In genomic region chr9:35690447-35691324, GRCh38 we compare ENCODE assay signal across 8 cellular contexts. TPM values are rescaled to one million over a fixed set of nuclear protein-coding genes. Genes with fewer than 3 reads are reported as not detected.
A peak's percentile ranks its signal among the peaks of the same experiment; 100 is the strongest.
DNase-seq lines count a peak whose midpoint lies in the region; TF ChIP-seq lines count a peak whose summit lies in the region.

No MANE protein-coding gene starts in this region.

- no peaks in the 10 kb centered on the region for H3K9me3 ChIP-seq in mesodermal cell (ENCODE audit: control insufficient read depth, low read length)
- H3K9me3 ChIP-seq in stomach: no peaks in the 10 kb centered on the region

- H3K4me1 ChIP-seq in mesodermal cell (ENCODE audit: control insufficient read depth, insufficient read depth, low read length, poor library complexity, severe bottlenecking): peaks cover 23% of the 10 kb centered on the region
- H3K4me1 ChIP-seq in stomach: peaks cover 17 to 76% (median 61%) of the 10 kb centered on the region in 4 donors

- peak overlapping the region; percentile 78 for H3K4me3 ChIP-seq in epithelial cell of proximal tubule (ENCODE audit: low read depth, low read length)
- H3K4me3 ChIP-seq in mesodermal cell (ENCODE audit: extremely low read depth, insufficient read depth, low read length, poor library complexity, severe bottlenecking): peak overlapping the region; percentile 79
- H3K4me3 ChIP-seq in stomach: peak overlapping the region; percentile 65 to 75 (median 70)

- H3K36me3 ChIP-seq in mesodermal cell (ENCODE audit: control insufficient read depth, insufficient read depth, low read length) (peaks cover 30% of the 10 kb centered on the region), stomach (peaks cover 1 to 26% (median 12%) of the 10 kb centered on the region in 4 donors)

- peak; percentile 2 for DNase-seq in NCI-H1105 treated with DMSO at 0.1 percent for 48 hours (lab: John Stamatoyannopoulos, UW)
- DNase-seq in NCI-H1105 (lab: John Stamatoyannopoulos, UW): no peak
- peak; percentile 49 for DNase-seq in NCI-H2227 (lab: John Stamatoyannopoulos, UW; ENCODE audit: unreplicated experiment)
- peak; percentile 17 for DNase-seq in activated T-cell treated with anti-CD3 and anti-CD28 coated beads for 4 hours
- DNase-seq in epithelial cell of proximal tubule (ENCODE audit: low read depth): no peak
- peak; percentile 70 for DNase-seq in stomach
- no peak for DNase-seq in HK-2 (ENCODE audit: unreplicated experiment)

- TF ChIP-seq POLR2A in stomach (IDR thresholded peaks at IDR 0.05): peak in 1 of 4 donors; percentile 26

- 0% methylated on average over 18 to 24 of the region's 73 CpGs for WGBS in mesodermal cell (ENCODE audit: insufficient coverage in 2 of 2), 2 experiments
- 0 to 1% (median 1%) methylated on average over 50 to 73 of the region's 73 CpGs for WGBS in stomach, 5 donors

- TF ChIP-seq CTCF in epithelial cell of proximal tubule (conservative IDR thresholded peaks at IDR 0.05; ENCODE audit: low read depth, low read length) (no peak), stomach (IDR thresholded peaks at IDR 0.05) (no peak)

- intact Hi-C loops in stomach (cut with DNase I; ENCODE audit: low total_unique reads): no loop called here

- no peak for TF ChIP-seq EP300 in stomach (IDR thresholded peaks at IDR 0.05)

- H3K27ac ChIP-seq in mesodermal cell (ENCODE audit: low read depth, low read length, severe bottlenecking): peak overlapping the region; percentile 92
- peak overlapping the region; percentile 92 to 97 (median 95) for H3K27ac ChIP-seq in stomach

- H3K27me3 ChIP-seq in stomach: no peaks in the 10 kb centered on the region

RNA-seq across cellular contexts. Expression of gene TPM2, which starts 1.0 kb away (rescaled TPM):
- total RNA-seq in epithelial cell of proximal tubule: 265 and 267 TPM in 2 replicates
- 448 TPM for polyA plus RNA-seq in mesodermal cell (2013, experiment 1 of 2)
- 379 TPM for polyA plus RNA-seq in mesodermal cell (2013, experiment 2 of 2)
- 1,000 to 10,000 TPM in 3 of 5 donors, 100 to 1,000 TPM in 2; 537 to 3,642 (median 1,228) TPM for total RNA-seq in stomach
- polyA plus RNA-seq in stomach: 1,000 to 10,000 TPM in 1 of 3 donors, 100 to 1,000 TPM in 2; 460 to 2,257 (median 672) TPM

RNA-seq across cellular contexts. Expression of gene CA9, which starts 17.0 kb away (rescaled TPM):
- 0.43 TPM in 1 of 2 replicates, not detected in the other for total RNA-seq in epithelial cell of proximal tubule
- polyA plus RNA-seq in mesodermal cell (2013, experiment 1 of 2): 0.66 TPM
- polyA plus RNA-seq in mesodermal cell (2013, experiment 2 of 2): 1.1 TPM
- total RNA-seq in stomach: 100 to 1,000 TPM in 3 of 5 donors, 10 to 100 TPM in 1, 1 to 10 TPM in 1; 1.2 to 670 (median 161) TPM
- 100 to 1,000 TPM; 115 to 653 (median 541) TPM for polyA plus RNA-seq in stomach

RNA-seq across cellular contexts. Expression of gene ARHGEF39, which starts 25.7 kb away (rescaled TPM):
- 11.9 and 17.5 TPM in 2 replicates for total RNA-seq in epithelial cell of proximal tubule
- polyA plus RNA-seq in mesodermal cell (2013, experiment 1 of 2): 11.3 TPM
- polyA plus RNA-seq in mesodermal cell (2013, experiment 2 of 2): 11.7 TPM
- 10 to 100 TPM in 3 of 5 donors, 1 to 10 TPM in 2; 1.8 to 58.3 (median 11.6) TPM for total RNA-seq in stomach
- 1 to 10 TPM; 2.8 to 4.3 (median 3.2) TPM for polyA plus RNA-seq in stomach

RNA-seq across cellular contexts. Expression of gene CCDC107, which starts 32.6 kb away (rescaled TPM):
- 19.0 and 35.4 TPM in 2 replicates for total RNA-seq in epithelial cell of proximal tubule
- 11.9 TPM for polyA plus RNA-seq in mesodermal cell (2013, experiment 1 of 2)
- polyA plus RNA-seq in mesodermal cell (2013, experiment 2 of 2): 12.6 TPM
- total RNA-seq in stomach: 100 to 1,000 TPM in 1 of 5 donors, 10 to 100 TPM in 4; 15.6 to 104 (median 28.1) TPM
- 10 to 100 TPM; 58.8 to 86.4 (median 69.7) TPM for polyA plus RNA-seq in stomach

RNA-seq across cellular contexts. Expression of gene RMRP, which starts 32.9 kb away (rescaled TPM):
- total RNA-seq in epithelial cell of proximal tubule (3,154 and 10,636 TPM in 2 replicates), stomach (over 10,000 TPM in 4 of 5 donors, 1,000 to 10,000 TPM in 1; 1,379 to 137,340 (median 23,544) TPM)
- 5,760 TPM for polyA plus RNA-seq in mesodermal cell (2013, experiment 1 of 2)
- 7,322 TPM for polyA plus RNA-seq in mesodermal cell (2013, experiment 2 of 2)
- 10 to 100 TPM in 1 of 3 donors, not detected in 2; 64.3 TPM for polyA plus RNA-seq in stomach

Comparison
In these comparisons a context has a peak if more than half of its experiments do, and no peak if none do; other contexts are left out.
1. DNase-seq: peak in NCI-H1105 treated with DMSO at 0.1 percent for 48 hours (single experiment), NCI-H2227 (single experiment), activated T-cell treated with anti-CD3 and anti-CD28 coated beads for 4 hours (single experiment) and stomach (single experiment); none in NCI-H1105 (single experiment), epithelial cell of proximal tubule (single experiment) and HK-2 (single experiment).
2. Peak in every context shown above with its lines, with median percentiles within 50 percentile points of each other: H3K4me3 ChIP-seq.